9 cellular contexts compared by ENCODE assay signal in genomic region chr4:88792268-88792781, GRCh38.
DNase-seq lines count a peak whose midpoint lies in the region; ATAC-seq and TF ChIP-seq lines count a peak whose summit lies in the region.
"Had no signal": no experiment of that assay in that cellular context is flagged by ENCODE, and none has a peak within 500 bp of the region (broad histone marks: within the 10 kb centered on the region; RNA-seq: fewer than 3 reads in every experiment).

No MANE protein-coding gene starts in this region.

- H3K9ac ChIP-seq in smooth muscle cell (ENCODE audit: low read depth) = peak overlapping the region; percentile 66

- peak; percentile 83 for ATAC-seq in GM21423 (IDR thresholded peaks at IDR 0.05; ENCODE audit: unreplicated experiment)

- DNase-seq in Caki2 (ENCODE audit: low read depth) = peak; percentile 78
- DNase-seq in HPDE6-E6E7 (ENCODE audit: extremely low spot score) = peak; percentile 64
- DNase-seq in endothelial cell (ENCODE audit: low spot score) = no peak
- no peak for DNase-seq in smooth muscle cell (lab: John Stamatoyannopoulos, UW; ENCODE audit: unreplicated experiment)
- no peak for DNase-seq in activated CD4-positive, alpha-beta T cell treated with anti-CD3 and anti-CD28 coated beads, Interleukin-2, amount 50 U/mL, for 1 hour
- DNase-seq in activated CD4-positive, alpha-beta T cell treated with anti-CD3 and anti-CD28 coated beads for 1 hour = no peak
- no peak for DNase-seq in adrenal gland

- peaks cover 16% of the 10 kb centered on the region for H3F3A ChIP-seq in smooth muscle cell (ENCODE audit: low read depth)

- no peak overlapping the region for H3K4me3 Mint-ChIP-seq in endothelial cell (ENCODE audit: unreplicated experiment)

- H3K4me1 ChIP-seq in smooth muscle cell (ENCODE audit: low read depth) (peaks cover 13% of the 10 kb centered on the region), adrenal gland (replicated peaks in 1 of 2) (peaks cover 0 to 6% of the 10 kb centered on the region in 2 donors)

- no peaks in the 10 kb centered on the region for H3K9me3 Mint-ChIP-seq in endothelial cell (ENCODE audit: unreplicated experiment)

- WGBS in smooth muscle cell (ENCODE audit: low lambda C conversion rate) = 0% methylated on average over 1 of the region's 1 CpG
- 23 to 61% (median 56%) methylated on average over 1 of the region's 1 CpG for WGBS in adrenal gland, 4 donors

- no peaks in the 10 kb centered on the region for H4K20me1 ChIP-seq in smooth muscle cell (ENCODE audit: low read depth)

- H2AFZ ChIP-seq in smooth muscle cell (ENCODE audit: low read depth) = no peak overlapping the region

- H3K4me1 Mint-ChIP-seq in endothelial cell (ENCODE audit: unreplicated experiment) = no peaks in the 10 kb centered on the region

- H3K27me3 ChIP-seq in smooth muscle cell (ENCODE audit: low read depth) = no peaks in the 10 kb centered on the region
- H3K27me3 ChIP-seq in adrenal gland = no peaks in the 10 kb centered on the region

- no peaks in the 10 kb centered on the region for H3K36me3 Mint-ChIP-seq in endothelial cell (ENCODE audit: low read depth, unreplicated experiment)

- intact Hi-C loops in adrenal gland (cut with DNase I) = no loop called here

- H3K36me3 ChIP-seq in smooth muscle cell (ENCODE audit: low read depth) (peaks cover 4% of the 10 kb centered on the region), adrenal gland (replicated peaks in 1 of 2) (peaks cover 0 to under 1% of the 10 kb centered on the region in 2 donors)
- H3K36me3 ChIP-seq: HAP-1 had no signal

- peak overlapping the region; percentile 73 for H3K4me2 ChIP-seq in smooth muscle cell

- H3K27ac Mint-ChIP-seq in endothelial cell (ENCODE audit: unreplicated experiment) = peak overlapping the region; percentile 22

- no peak for TF ChIP-seq POLR2A in adrenal gland (IDR thresholded peaks at IDR 0.05)

- H3K27ac ChIP-seq in smooth muscle cell (ENCODE audit: low read depth) (peak overlapping the region; percentile 95), adrenal gland (no peak overlapping the region)

- in situ Hi-C loops in Caki2 (cut with HindIII; ENCODE audit: low pct_unique_long_range_greater_than_20kb, low sequenced_read_pairs) = no loop called here

- H3K9me3 ChIP-seq in smooth muscle cell (replicated peaks; ENCODE audit: low read depth) = no peaks in the 10 kb centered on the region
- no peaks in the 10 kb centered on the region for H3K9me3 ChIP-seq in adrenal gland (replicated peaks in 1 of 3)
- H3K9me3 ChIP-seq: HAP-1 had no signal

- H3K4me3 ChIP-seq in smooth muscle cell (no peak overlapping the region), adrenal gland (no peak overlapping the region)
- H3K4me3 ChIP-seq: HAP-1 had no signal

- TF ChIP-seq CTCF in endothelial cell (IDR thresholded peaks at IDR 0.05; ENCODE audit: unreplicated experiment) (no peak), smooth muscle cell (IDR thresholded peaks at IDR 0.05; ENCODE audit: borderline replicate concordance, insufficient read depth, poor library complexity, severe bottlenecking) (no peak), adrenal gland (IDR thresholded peaks at IDR 0.05) (no peak)

- H3K27me3 Mint-ChIP-seq in endothelial cell (ENCODE audit: unreplicated experiment) = no peaks in the 10 kb centered on the region

- H3K79me2 ChIP-seq in smooth muscle cell (ENCODE audit: low read depth) = no peaks in the 10 kb centered on the region

Comparison
In these comparisons a context has a peak if more than half of its experiments do, and no peak if none do; other contexts are left out.
1. DNase-seq: peak in Caki2 (single experiment) and HPDE6-E6E7 (single experiment); none in endothelial cell (single experiment), smooth muscle cell (single experiment), activated CD4-positive, alpha-beta T cell treated with anti-CD3 and anti-CD28 coated beads, Interleukin-2, amount 50 U/mL, for 1 hour (single experiment), activated CD4-positive, alpha-beta T cell treated with anti-CD3 and anti-CD28 coated beads for 1 hour (single experiment) and adrenal gland (0 of 7).